ENCODE assay signal across 1 cellular context in the genomic region with DNA sequence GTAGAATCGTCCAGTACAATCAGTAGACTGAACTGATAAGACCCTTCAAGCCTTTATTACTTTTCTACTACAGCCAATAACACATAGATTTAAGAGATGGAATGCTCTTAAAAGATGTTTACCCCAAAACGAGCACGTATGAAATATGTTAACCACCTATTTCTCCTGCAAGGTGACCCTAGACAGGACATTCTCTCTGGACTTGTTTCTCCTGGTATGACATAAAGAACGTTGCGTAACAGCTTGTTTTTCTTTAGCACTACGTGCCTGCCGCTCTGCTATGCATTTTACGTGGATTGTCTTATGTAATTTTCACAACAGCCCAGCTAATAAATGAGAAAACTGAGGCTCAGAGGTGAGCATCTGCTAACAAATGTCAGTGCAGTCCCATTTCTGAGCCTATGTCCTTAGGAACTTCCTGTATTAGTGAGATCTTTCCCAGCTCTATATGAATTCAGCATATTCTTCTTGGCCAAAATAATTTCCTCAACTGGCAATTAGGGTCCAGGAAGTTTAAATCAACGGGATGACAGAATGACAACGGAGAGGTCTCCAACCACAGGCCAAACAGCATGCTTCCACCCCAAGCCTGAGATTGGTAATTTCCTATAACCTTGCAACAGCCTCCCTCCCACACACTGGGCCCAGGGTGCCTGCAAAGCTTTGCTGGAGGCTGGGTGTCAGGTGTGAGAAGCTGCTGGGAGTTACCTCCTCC.
TF ChIP-seq lines count a peak whose summit lies in the region.

No MANE protein-coding gene starts in this region.

TF ChIP-seq in HepG2, 621 proteins besides CTCF, POLR2A, EP300 and RAD21 (continued from another document and continues in another):
- no peak for TF ChIP-seq GLMP (CRISPR knock-in tag; IDR thresholded peaks at IDR 0.05; ENCODE audit: borderline replicate concordance)
- TF ChIP-seq, protein P1, sequence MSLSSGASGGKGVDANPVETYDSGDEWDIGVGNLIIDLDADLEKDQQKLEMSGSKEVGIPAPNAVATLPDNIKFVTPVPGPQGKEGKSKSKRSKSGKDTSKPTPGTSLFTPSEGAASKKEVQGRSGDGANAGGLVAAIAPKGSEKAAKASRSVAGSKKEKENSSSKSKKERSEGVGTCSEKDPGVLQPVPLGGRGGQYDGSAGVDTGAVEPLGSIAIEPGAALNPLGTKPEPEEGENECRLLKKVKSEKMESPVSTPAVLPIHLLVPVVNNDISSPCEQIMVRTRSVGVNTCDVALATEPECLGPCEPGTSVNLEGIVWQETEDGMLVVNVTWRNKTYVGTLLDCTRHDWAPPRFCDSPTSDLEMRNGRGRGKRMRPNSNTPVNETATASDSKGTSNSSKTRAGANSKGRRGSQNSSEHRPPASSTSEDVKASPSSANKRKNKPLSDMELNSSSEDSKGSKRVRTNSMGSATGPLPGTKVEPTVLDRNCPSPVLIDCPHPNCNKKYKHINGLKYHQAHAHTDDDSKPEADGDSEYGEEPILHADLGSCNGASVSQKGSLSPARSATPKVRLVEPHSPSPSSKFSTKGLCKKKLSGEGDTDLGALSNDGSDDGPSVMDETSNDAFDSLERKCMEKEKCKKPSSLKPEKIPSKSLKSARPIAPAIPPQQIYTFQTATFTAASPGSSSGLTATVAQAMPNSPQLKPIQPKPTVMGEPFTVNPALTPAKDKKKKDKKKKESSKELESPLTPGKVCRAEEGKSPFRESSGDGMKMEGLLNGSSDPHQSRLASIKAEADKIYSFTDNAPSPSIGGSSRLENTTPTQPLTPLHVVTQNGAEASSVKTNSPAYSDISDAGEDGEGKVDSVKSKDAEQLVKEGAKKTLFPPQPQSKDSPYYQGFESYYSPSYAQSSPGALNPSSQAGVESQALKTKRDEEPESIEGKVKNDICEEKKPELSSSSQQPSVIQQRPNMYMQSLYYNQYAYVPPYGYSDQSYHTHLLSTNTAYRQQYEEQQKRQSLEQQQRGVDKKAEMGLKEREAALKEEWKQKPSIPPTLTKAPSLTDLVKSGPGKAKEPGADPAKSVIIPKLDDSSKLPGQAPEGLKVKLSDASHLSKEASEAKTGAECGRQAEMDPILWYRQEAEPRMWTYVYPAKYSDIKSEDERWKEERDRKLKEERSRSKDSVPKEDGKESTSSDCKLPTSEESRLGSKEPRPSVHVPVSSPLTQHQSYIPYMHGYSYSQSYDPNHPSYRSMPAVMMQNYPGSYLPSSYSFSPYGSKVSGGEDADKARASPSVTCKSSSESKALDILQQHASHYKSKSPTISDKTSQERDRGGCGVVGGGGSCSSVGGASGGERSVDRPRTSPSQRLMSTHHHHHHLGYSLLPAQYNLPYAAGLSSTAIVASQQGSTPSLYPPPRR (CRISPR knock-in tag; IDR thresholded peaks at IDR 0.05; ENCODE audit: borderline replicate concordance), result peak; percentile 46; the same call in 1 of the 2 replicates
- no peak for TF ChIP-seq PRMT3 (CRISPR knock-in tag; IDR thresholded peaks at IDR 0.05; ENCODE audit: borderline replicate concordance, low read depth)
- TF ChIP-seq CBFB (CRISPR knock-in tag; IDR thresholded peaks at IDR 0.05), result no peak
- no peak for TF ChIP-seq PRDM15 (CRISPR knock-in tag; IDR thresholded peaks at IDR 0.05)
- TF ChIP-seq MAFF (IDR thresholded peaks at IDR 0.05; ENCODE audit: low read depth, low read length), result no peak
- TF ChIP-seq, protein P2, sequence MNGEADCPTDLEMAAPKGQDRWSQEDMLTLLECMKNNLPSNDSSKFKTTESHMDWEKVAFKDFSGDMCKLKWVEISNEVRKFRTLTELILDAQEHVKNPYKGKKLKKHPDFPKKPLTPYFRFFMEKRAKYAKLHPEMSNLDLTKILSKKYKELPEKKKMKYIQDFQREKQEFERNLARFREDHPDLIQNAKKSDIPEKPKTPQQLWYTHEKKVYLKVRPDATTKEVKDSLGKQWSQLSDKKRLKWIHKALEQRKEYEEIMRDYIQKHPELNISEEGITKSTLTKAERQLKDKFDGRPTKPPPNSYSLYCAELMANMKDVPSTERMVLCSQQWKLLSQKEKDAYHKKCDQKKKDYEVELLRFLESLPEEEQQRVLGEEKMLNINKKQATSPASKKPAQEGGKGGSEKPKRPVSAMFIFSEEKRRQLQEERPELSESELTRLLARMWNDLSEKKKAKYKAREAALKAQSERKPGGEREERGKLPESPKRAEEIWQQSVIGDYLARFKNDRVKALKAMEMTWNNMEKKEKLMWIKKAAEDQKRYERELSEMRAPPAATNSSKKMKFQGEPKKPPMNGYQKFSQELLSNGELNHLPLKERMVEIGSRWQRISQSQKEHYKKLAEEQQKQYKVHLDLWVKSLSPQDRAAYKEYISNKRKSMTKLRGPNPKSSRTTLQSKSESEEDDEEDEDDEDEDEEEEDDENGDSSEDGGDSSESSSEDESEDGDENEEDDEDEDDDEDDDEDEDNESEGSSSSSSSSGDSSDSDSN (CRISPR knock-in tag; IDR thresholded peaks at IDR 0.05), result 0 out of 2 replicates have a peak, but pooled peaks have one; percentile 35
- TF ChIP-seq NFKBIZ (CRISPR knock-in tag; IDR thresholded peaks at IDR 0.05), result no peak
- 0 out of 2 replicates have a peak, but pooled peaks have one; percentile 38 for TF ChIP-seq ZNF768 (CRISPR knock-in tag; IDR thresholded peaks at IDR 0.05)
- no peak for TF ChIP-seq ZNF142 (CRISPR knock-in tag; IDR thresholded peaks at IDR 0.05)
- TF ChIP-seq ZBTB1 (CRISPR knock-in tag; IDR thresholded peaks at IDR 0.05; ENCODE audit: borderline replicate concordance), result no peak
- TF ChIP-seq ZNF780A (CRISPR knock-in tag; IDR thresholded peaks at IDR 0.05), result no peak
- TF ChIP-seq HNRNPLL (IDR thresholded peaks at IDR 0.05; ENCODE audit: low read depth, low read length, poor library complexity, severe bottlenecking), result no peak
- TF ChIP-seq KDM5A (IDR thresholded peaks at IDR 0.05; ENCODE audit: borderline replicate concordance, low read length), result no peak; the same call in 1 of the 2 replicates
- TF ChIP-seq DNMT3B (CRISPR knock-in tag; conservative IDR thresholded peaks at IDR 0.05), result no peak; the same call in 1 of the 2 replicates
- peak; percentile 63; the same call in 1 of the 2 replicates for TF ChIP-seq NCOA2 (CRISPR knock-in tag; IDR thresholded peaks at IDR 0.05)
- no peak for TF ChIP-seq ZNF484 (CRISPR knock-in tag; IDR thresholded peaks at IDR 0.05; ENCODE audit: borderline replicate concordance, low read depth)
- TF ChIP-seq HOXA3 (CRISPR knock-in tag; IDR thresholded peaks at IDR 0.05), result peak; percentile 75
- no peak for TF ChIP-seq SYNCRIP (IDR thresholded peaks at IDR 0.05; ENCODE audit: insufficient read depth, low read depth, low read length)
- TF ChIP-seq, protein P3, sequence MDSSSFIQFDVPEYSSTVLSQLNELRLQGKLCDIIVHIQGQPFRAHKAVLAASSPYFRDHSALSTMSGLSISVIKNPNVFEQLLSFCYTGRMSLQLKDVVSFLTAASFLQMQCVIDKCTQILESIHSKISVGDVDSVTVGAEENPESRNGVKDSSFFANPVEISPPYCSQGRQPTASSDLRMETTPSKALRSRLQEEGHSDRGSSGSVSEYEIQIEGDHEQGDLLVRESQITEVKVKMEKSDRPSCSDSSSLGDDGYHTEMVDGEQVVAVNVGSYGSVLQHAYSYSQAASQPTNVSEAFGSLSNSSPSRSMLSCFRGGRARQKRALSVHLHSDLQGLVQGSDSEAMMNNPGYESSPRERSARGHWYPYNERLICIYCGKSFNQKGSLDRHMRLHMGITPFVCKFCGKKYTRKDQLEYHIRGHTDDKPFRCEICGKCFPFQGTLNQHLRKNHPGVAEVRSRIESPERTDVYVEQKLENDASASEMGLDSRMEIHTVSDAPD (CRISPR knock-in tag; IDR thresholded peaks at IDR 0.05), result peak; percentile 19; the same call in 1 of the 2 replicates
- no peak for TF ChIP-seq ONECUT2 (CRISPR knock-in tag; IDR thresholded peaks at IDR 0.05)
- no peak; the same call in 1 of the 2 replicates for TF ChIP-seq ZNF546 (CRISPR knock-in tag; conservative IDR thresholded peaks at IDR 0.05)
- TF ChIP-seq BRD4 (CRISPR knock-in tag; IDR thresholded peaks at IDR 0.05), result no peak
- TF ChIP-seq FOXM1 (CRISPR knock-in tag; IDR thresholded peaks at IDR 0.05), result no peak
- TF ChIP-seq CAMTA2 (CRISPR knock-in tag; IDR thresholded peaks at IDR 0.05; ENCODE audit: borderline replicate concordance), result no peak; the same call in 1 of the 2 replicates
- no peak for TF ChIP-seq ZNF549 (CRISPR knock-in tag; IDR thresholded peaks at IDR 0.05)
- TF ChIP-seq ZNF281 (CRISPR knock-in tag; IDR thresholded peaks at IDR 0.05; ENCODE audit: borderline replicate concordance), result 0 out of 2 replicates have a peak, but pooled peaks have one; percentile 50
